21 cellular contexts compared by ENCODE assay signal in genomic region chr7:121178452-121178851, GRCh38.
DNase-seq lines count a peak whose midpoint lies in the region; ATAC-seq, FAIRE-seq and TF ChIP-seq lines count a peak whose summit lies in the region.
"Had no signal": no experiment of that assay in that cellular context is flagged by ENCODE, and none has a peak within 500 bp of the region (broad histone marks: within the 10 kb centered on the region; RNA-seq: fewer than 3 reads in every experiment).

No MANE protein-coding gene starts in this region.

- no peak for TF ChIP-seq POLR2A in gastrocnemius medialis (IDR thresholded peaks at IDR 0.05)

- in situ Hi-C loops in gastrocnemius medialis (cut with MboI; ENCODE audit: low sequenced_read_pairs in 4 of 4) = no loop called here

- H3K4me3 ChIP-seq in GM08714 (ENCODE audit: low read length) = peak overlapping the region; percentile 2; the same call in 1 of the 2 replicates
- H3K4me3 ChIP-seq in OCI-LY3 (ENCODE audit: low read length) = no peak overlapping the region
- H3K4me3 ChIP-seq in gastrocnemius medialis = peak overlapping the region in 1 of 4 donors; percentile 3
- H3K4me3 ChIP-seq in left lung = no peak overlapping the region
- no peak overlapping the region for H3K4me3 ChIP-seq in osteoblast (ENCODE audit: insufficient read depth, low read length)
- H3K4me3 ChIP-seq: adrenal gland, ovary had no signal

- intact Hi-C loops in gastrocnemius medialis (cut with DNase I; ENCODE audit: low total_unique reads) (no loop called here), left lung (cut with DNase I) (no loop called here)

- no peak overlapping the region for H3K9ac ChIP-seq in OCI-LY3 (ENCODE audit: low read length)

- ATAC-seq in gastrocnemius medialis (peak in 1 of 2 donors; percentile 65), left lung (no peak), GM21723 (IDR thresholded peaks at IDR 0.05; ENCODE audit: unreplicated experiment) (no peak)

- H3K4me1 ChIP-seq in OCI-LY3 (ENCODE audit: low read length) (peaks cover 23% of the 10 kb centered on the region), gastrocnemius medialis (peaks cover 56 to 83% of the 10 kb centered on the region in 2 donors), left lung (no peaks in the 10 kb centered on the region), osteoblast (ENCODE audit: insufficient read depth, low read length) (no peaks in the 10 kb centered on the region)

- no peak for TF ChIP-seq CTCF in OCI-LY3 (IDR thresholded peaks at IDR 0.05; ENCODE audit: low read depth, low read length)
- no peak for TF ChIP-seq CTCF in gastrocnemius medialis (IDR thresholded peaks at IDR 0.05 in 4 of 5, conservative IDR thresholded peaks at IDR 0.05 in 1 of 5)
- TF ChIP-seq CTCF in left lung (IDR thresholded peaks at IDR 0.05) = no peak
- TF ChIP-seq CTCF in osteoblast (IDR thresholded peaks at IDR 0.05; ENCODE audit: extremely low read depth, low read depth, low read length) = no peak

- FAIRE-seq in GM19239 (lab: Jason Lieb, UNC) = peak; percentile 82
- FAIRE-seq: endothelial cell of umbilical vein, HTR-8/SVneo had no signal

- no peaks in the 10 kb centered on the region for H3K27me3 ChIP-seq in OCI-LY3 (ENCODE audit: low read depth, low read length)
- H3K27me3 ChIP-seq in gastrocnemius medialis = no peaks in the 10 kb centered on the region
- H3K27me3 ChIP-seq in left lung = no peaks in the 10 kb centered on the region
- no peaks in the 10 kb centered on the region for H3K27me3 ChIP-seq in osteoblast (ENCODE audit: insufficient read depth, low read length)
- H3K27me3 ChIP-seq: adrenal gland, ovary had no signal

- H3K27ac ChIP-seq in OCI-LY3 (ENCODE audit: low read length) (no peak overlapping the region), gastrocnemius medialis (peak overlapping the region in 3 of 4 donors; percentile 50 to 60 (median 60)), left lung (no peak overlapping the region), osteoblast (ENCODE audit: low read depth, low read length) (no peak overlapping the region)
- H3K27ac ChIP-seq: adrenal gland, ovary had no signal

- H4K20me1 ChIP-seq in OCI-LY3 (ENCODE audit: insufficient read depth, low read length) (no peaks in the 10 kb centered on the region), osteoblast (ENCODE audit: insufficient read depth, low read length) (no peaks in the 10 kb centered on the region)

- H3K36me3 ChIP-seq in OCI-LY3 (replicated peaks; ENCODE audit: low read depth, low read length) (no peaks in the 10 kb centered on the region), gastrocnemius medialis (no peaks in the 10 kb centered on the region), left lung (no peaks in the 10 kb centered on the region), osteoblast (ENCODE audit: insufficient read depth, low read length) (no peaks in the 10 kb centered on the region)
- H3K36me3 ChIP-seq: adrenal gland, ovary had no signal

- H2AFZ ChIP-seq in OCI-LY3 (ENCODE audit: low read depth, low read length) (no peak overlapping the region), osteoblast (ENCODE audit: low read length) (no peak overlapping the region)

- no peaks in the 10 kb centered on the region for H3K9me3 ChIP-seq in OCI-LY3 (ENCODE audit: insufficient read depth, low read length)
- no peaks in the 10 kb centered on the region for H3K9me3 ChIP-seq in gastrocnemius medialis
- no peaks in the 10 kb centered on the region for H3K9me3 ChIP-seq in left lung
- no peaks in the 10 kb centered on the region for H3K9me3 ChIP-seq in osteoblast (ENCODE audit: low read depth, low read length)
- H3K9me3 ChIP-seq: adrenal gland, ovary had no signal

- H3K79me2 ChIP-seq in OCI-LY3 (ENCODE audit: low read length) (no peaks in the 10 kb centered on the region), osteoblast (ENCODE audit: insufficient read depth, low read length) (no peaks in the 10 kb centered on the region)

- H3K4me2 ChIP-seq in OCI-LY3 (ENCODE audit: low read length) (peak overlapping the region; percentile 4; the same call in 1 of the 2 replicates), osteoblast (ENCODE audit: insufficient read depth, low read length) (no peak overlapping the region)

- no peak for DNase-seq in GM19239 (ENCODE audit: insufficient read length, low spot score)
- DNase-seq in gastrocnemius medialis = no peak
- DNase-seq in left lung = no peak
- no peak for DNase-seq in osteoblast (ENCODE audit: insufficient read length, low spot score, missing footprints)
- DNase-seq: activated CD4-positive, alpha-beta T cell treated with anti-CD3 and anti-CD28 coated beads for 4 hours; activated naive CD4-positive, alpha-beta T cell; activated T-cell treated with anti-CD3 and anti-CD28 coated beads, Interleukin-2, amount 50 U/mL, for 1 hour; adrenal gland; Calu3; DMS79 treated with DMSO at 0.1 percent for 48 hours; H7; NCI-H1436 treated with DMSO at 0.1 percent for 48 hours; NCI-H446 treated with DMSO at 0.1 percent for 48 hours; ovary; retina; stimulated activated CD4-positive, alpha-beta T cell treated with anti-CD3 and anti-CD28 coated beads, Interleukin-4, amount 100 ng/mL, for 1 hour had no signal

Comparison
In these comparisons a context has a peak if more than half of its experiments do, and no peak if none do; other contexts are left out.
1. H3K27ac ChIP-seq: peak in gastrocnemius medialis (3 of 4); none in OCI-LY3 (single experiment), left lung (0 of 2) and osteoblast (single experiment).